ENCODE assay signal across 26 cellular contexts in the genomic region with DNA sequence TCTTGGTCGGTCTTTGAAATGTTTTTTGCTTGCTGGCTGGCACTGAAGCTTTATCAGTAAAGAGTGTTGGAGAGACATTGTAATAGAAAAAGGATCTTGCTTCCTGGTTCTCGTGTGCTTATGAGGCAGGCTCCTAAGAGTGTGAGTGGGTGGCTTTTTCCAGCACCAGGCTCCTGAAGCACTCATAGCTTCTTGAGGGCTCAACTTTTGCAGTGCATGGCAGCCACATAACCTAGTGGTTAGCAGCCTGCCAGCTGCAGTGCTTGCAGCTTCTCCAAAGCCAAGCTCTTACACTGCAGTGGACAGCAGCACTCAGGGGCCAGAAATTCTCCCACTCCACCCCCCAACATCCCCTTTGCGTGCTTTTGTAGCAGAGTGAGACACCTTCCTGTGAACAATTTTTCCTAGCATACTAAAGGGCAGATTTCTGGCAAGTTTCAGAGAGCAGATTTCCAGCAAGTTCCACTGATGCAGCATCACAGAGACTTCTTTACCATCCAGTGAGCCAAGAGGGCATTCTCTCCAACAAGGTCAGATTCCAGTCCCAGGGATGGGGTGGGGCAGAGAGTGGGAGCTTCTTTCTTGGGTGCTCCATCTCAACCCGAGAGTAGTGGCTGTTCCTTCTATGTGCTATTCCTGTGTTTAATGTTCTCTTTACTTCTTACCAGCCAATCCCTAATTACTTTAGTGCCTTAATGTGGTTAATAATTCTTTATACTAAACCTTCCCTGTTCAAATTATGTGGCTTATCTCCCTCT. TPM values are rescaled to one million over a fixed set of nuclear protein-coding genes. Genes with fewer than 3 reads are reported as not detected.
A peak's percentile ranks its signal among the peaks of the same experiment; 100 is the strongest.
DNase-seq lines count a peak whose midpoint lies in the region; ATAC-seq and TF ChIP-seq lines count a peak whose summit lies in the region.
"Had no signal": no experiment of that assay in that cellular context is flagged by ENCODE, and none has a peak within 500 bp of the region (broad histone marks: within the 10 kb centered on the region; RNA-seq: fewer than 3 reads in every experiment).

No MANE protein-coding gene starts in this region.

- no peaks in the 10 kb centered on the region for H3K36me3 Mint-ChIP-seq in GM23338 (ENCODE audit: low read depth)
- no peaks in the 10 kb centered on the region for H3K36me3 Mint-ChIP-seq in WTC11
- H3K36me3 Mint-ChIP-seq: T-cell had no signal

- intact Hi-C loops in testis (cut with DNase I; ENCODE audit: low total_unique reads), result no loop called here
- intact Hi-C loops in uterus (cut with DNase I; ENCODE audit: low total_unique reads), result no loop called here

- no peaks in the 10 kb centered on the region for H3K9me2 ChIP-seq in GM23338 (ENCODE audit: insufficient read depth)

- H3K9me3 Mint-ChIP-seq in GM23338, result no peaks in the 10 kb centered on the region
- no peaks in the 10 kb centered on the region for H3K9me3 Mint-ChIP-seq in WTC11
- H3K9me3 Mint-ChIP-seq: activated naive CD8-positive, alpha-beta T cell treated with anti-CD3 and anti-CD28 coated beads, Interleukin-2, amount 50 U/mL, for 24 hours; CD4-positive, alpha-beta T cell; nephron; T-cell had no signal

- ATAC-seq in GM23338 (peak; percentile 40; the same call in 2 of the 3 replicates), WTC11 (peak; percentile 30; the same call in 1 of the 2 replicates), lung (ENCODE audit: insufficient read depth, low FRiP score) (peak; percentile 90)
- ATAC-seq: activated naive CD8-positive, alpha-beta T cell treated with anti-CD3 and anti-CD28 coated beads, Interleukin-2, amount 50 U/mL, for 24 hours; K562; left cardiac atrium; sciatic nerve; T-cell had no signal

- H3K27me3 ChIP-seq in GM23338 (ENCODE audit: insufficient read depth) (no peaks in the 10 kb centered on the region), lung (ENCODE audit: control insufficient read depth, insufficient read depth) (no peaks in the 10 kb centered on the region), stomach smooth muscle (ENCODE audit: control insufficient read depth in 1 of 2, insufficient read depth in 2 of 2, low read length in 2 of 2) (no peaks in the 10 kb centered on the region), testis (no peaks in the 10 kb centered on the region), uterus (no peaks in the 10 kb centered on the region)
- H3K27me3 ChIP-seq: SJSA1, vagina had no signal

- H3K9ac ChIP-seq in stomach smooth muscle (ENCODE audit: low read length in 2 of 2), result no peak overlapping the region
- H3K9ac ChIP-seq: parathyroid adenoma had no signal

- WGBS in lung, 2 donors, result 60 to 78% methylated on average over 4 of the region's 4 CpGs
- 59 to 65% methylated on average over 4 of the region's 4 CpGs for whole genome bisulfite sequencing in testis, 2 donors

- peaks cover 11% of the 10 kb centered on the region; the same call in 1 of the 2 replicates for H3K4me1 ChIP-seq in GM23338 (ENCODE audit: insufficient read depth)
- H3K4me1 ChIP-seq in lung (ENCODE audit: control insufficient read depth in 2 of 2, insufficient read depth in 2 of 2, low read length in 2 of 2), result no peaks in the 10 kb centered on the region
- H3K4me1 ChIP-seq in stomach smooth muscle (ENCODE audit: control insufficient read depth, insufficient read depth, low read length), result peaks cover 8% of the 10 kb centered on the region
- H3K4me1 ChIP-seq in testis, result no peaks in the 10 kb centered on the region
- H3K4me1 ChIP-seq in uterus, result no peaks in the 10 kb centered on the region
- H3K4me1 ChIP-seq: parathyroid adenoma, SJSA1, vagina had no signal

- CTCF ChIA-PET in WTC11 (lab: Charles Lee), result interaction anchor here (0.7 kb wide), 1 partner anchor 157 kb away, joined by 4 read pairs; no protein-coding TSS in a partner anchor

- no peaks in the 10 kb centered on the region for H3K27me3 Mint-ChIP-seq in GM23338 (ENCODE audit: insufficient read depth, low read depth, poor library complexity)
- H3K27me3 Mint-ChIP-seq in WTC11 (ENCODE audit: low read depth), result no peaks in the 10 kb centered on the region
- H3K27me3 Mint-ChIP-seq: activated naive CD8-positive, alpha-beta T cell treated with anti-CD3 and anti-CD28 coated beads, Interleukin-2, amount 50 U/mL, for 24 hours had no signal

- H2AFZ ChIP-seq in GM23338, result peak overlapping the region; percentile 76
- H2AFZ ChIP-seq: parathyroid adenoma had no signal

- peaks cover 9% of the 10 kb centered on the region; the same call in 2 of the 3 replicates for H3K4me1 Mint-ChIP-seq in GM23338
- H3K4me1 Mint-ChIP-seq in WTC11, result peaks cover 15% of the 10 kb centered on the region
- H3K4me1 Mint-ChIP-seq: activated naive CD8-positive, alpha-beta T cell treated with anti-CD3 and anti-CD28 coated beads, Interleukin-2, amount 50 U/mL, for 24 hours; nephron; T-cell had no signal

- H4K20me1 ChIP-seq in GM23338 (replicated peaks; ENCODE audit: insufficient read depth), result no peaks in the 10 kb centered on the region

- no peak overlapping the region for H3K4me3 Mint-ChIP-seq in GM23338
- H3K4me3 Mint-ChIP-seq in WTC11, result no peak overlapping the region
- H3K4me3 Mint-ChIP-seq: activated naive CD8-positive, alpha-beta T cell treated with anti-CD3 and anti-CD28 coated beads, Interleukin-2, amount 50 U/mL, for 24 hours; CD4-positive, alpha-beta T cell; nephron; T-cell had no signal

- H3K79me2 ChIP-seq in GM23338 (replicated peaks; ENCODE audit: insufficient read depth), result no peaks in the 10 kb centered on the region
- H3K79me2 ChIP-seq: parathyroid adenoma had no signal

- H3K4me3 ChIP-seq in GM23338 (no peak overlapping the region), lung (no peak overlapping the region), stomach smooth muscle (ENCODE audit: low read length in 2 of 2) (no peak overlapping the region), testis (no peak overlapping the region), uterus (no peak overlapping the region)
- H3K4me3 ChIP-seq: K562, SJSA1, vagina had no signal

- no peaks in the 10 kb centered on the region for H3K36me3 ChIP-seq in GM23338 (ENCODE audit: insufficient read depth)
- no peaks in the 10 kb centered on the region for H3K36me3 ChIP-seq in lung (ENCODE audit: control insufficient read depth in 2 of 2, insufficient read depth in 2 of 2, low read length in 2 of 2)
- no peaks in the 10 kb centered on the region for H3K36me3 ChIP-seq in stomach smooth muscle (ENCODE audit: control insufficient read depth in 2 of 2, insufficient read depth in 2 of 2, low read length in 2 of 2)
- H3K36me3 ChIP-seq in testis (ENCODE audit: low read depth, missing control alignments), result no peaks in the 10 kb centered on the region
- no peaks in the 10 kb centered on the region for H3K36me3 ChIP-seq in uterus
- H3K36me3 ChIP-seq: SJSA1, vagina had no signal

- TF ChIP-seq POLR2A in testis (IDR thresholded peaks at IDR 0.05), result no peak
- no peak for TF ChIP-seq POLR2A in uterus (IDR thresholded peaks at IDR 0.05)

- no peaks in the 10 kb centered on the region for H3F3A ChIP-seq in GM23338 (replicated peaks; ENCODE audit: low read depth)

- no peak overlapping the region for H3K4me2 ChIP-seq in GM23338

- H3K27ac Mint-ChIP-seq in GM23338, result no peak overlapping the region
- H3K27ac Mint-ChIP-seq in WTC11, result no peak overlapping the region
- H3K27ac Mint-ChIP-seq: activated naive CD8-positive, alpha-beta T cell treated with anti-CD3 and anti-CD28 coated beads, Interleukin-2, amount 50 U/mL, for 24 hours; CD4-positive, alpha-beta T cell; nephron; T-cell had no signal

- H3K9me3 ChIP-seq in lung (ENCODE audit: control insufficient read depth in 2 of 2, insufficient read depth in 1 of 2, low read length in 1 of 2), result no peaks in the 10 kb centered on the region
- no peaks in the 10 kb centered on the region for H3K9me3 ChIP-seq in stomach smooth muscle (ENCODE audit: control insufficient read depth in 2 of 2, low read length in 2 of 2)
- H3K9me3 ChIP-seq in testis, result no peaks in the 10 kb centered on the region
- H3K9me3 ChIP-seq in uterus, result no peaks in the 10 kb centered on the region
- H3K9me3 ChIP-seq: SJSA1, vagina had no signal

- TF ChIP-seq CTCF in GM23338 (conservative IDR thresholded peaks at IDR 0.05; ENCODE audit: low read depth in 2 of 2) (no peak), WTC11 (IDR thresholded peaks at IDR 0.05) (no peak), lung (IDR thresholded peaks at IDR 0.05; ENCODE audit: control extremely low read depth, extremely low read depth) (no peak), testis (IDR thresholded peaks at IDR 0.05) (no peak), uterus (IDR thresholded peaks at IDR 0.05) (no peak)

- no peak overlapping the region for H3K27ac ChIP-seq in GM23338 (ENCODE audit: low read depth)
- peak overlapping the region in 1 of 2 donors; percentile 15 for H3K27ac ChIP-seq in lung (ENCODE audit: low read depth in 1 of 2, low read length in 1 of 2)
- H3K27ac ChIP-seq in stomach smooth muscle (ENCODE audit: low read length), result peak overlapping the region; percentile 31
- no peak overlapping the region for H3K27ac ChIP-seq in testis
- H3K27ac ChIP-seq in uterus, result no peak overlapping the region
- H3K27ac ChIP-seq: epithelial cell of prostate, parathyroid adenoma, SJSA1, vagina had no signal

- DNase-seq in GM23338 (ENCODE audit: low spot score) (peak; percentile 8), WTC11 (ENCODE audit: low spot score) (no peak), lung (ENCODE audit: low spot score) (peak; percentile 62), testis (no peak), uterus (no peak)
- no peak for DNase-seq in stimulated activated CD8-positive, alpha-beta memory T cell treated with anti-CD3 and anti-CD28 coated beads, Interleukin-4, amount 100 ng/mL, for 48 hours
- DNase-seq: activated CD4-positive, alpha-beta T cell treated with anti-CD3 and anti-CD28 coated beads for 1 hour; activated CD8-positive, alpha-beta memory T cell treated with anti-CD3 and anti-CD28 coated beads for 24 hours; activated gamma-delta T cell; activated naive CD8-positive, alpha-beta T cell treated with anti-CD3 and anti-CD28 coated beads, Interleukin-2, amount 50 U/mL, for 24 hours; activated T-cell treated with anti-CD3 and anti-CD28 coated beads, Interleukin-2, amount 50 U/mL, for 1 hour; CD4-positive, alpha-beta T cell; effector CD4-positive, alpha-beta T cell; left cardiac atrium; NCI-H1105 treated with DMSO at 0.1 percent for 48 hours; NCI-H2081 treated with DMSO at 0.1 percent for 48 hours; NCI-H524 treated with DMSO at 0.1 percent for 48 hours; T-cell had no signal

- POLR2A ChIA-PET in WTC11 (lab: Charles Lee), result interaction anchor here (0.9 kb wide), 1 partner anchor 15 kb away, joined by 4 read pairs; no protein-coding TSS in a partner anchor

TF ChIP-seq in WTC11, 78 proteins besides CTCF, POLR2A, EP300 and RAD21 (continues in another document):
- TF ChIP-seq ZNF317 (CRISPR knock-in tag; IDR thresholded peaks at IDR 0.05; ENCODE audit: borderline replicate concordance, low read depth), result no peak
- TF ChIP-seq ZNF416 (CRISPR knock-in tag; IDR thresholded peaks at IDR 0.05), result no peak
- no peak for TF ChIP-seq CREM (CRISPR knock-in tag; IDR thresholded peaks at IDR 0.05)

RNA-seq across cellular contexts. Expression of a gene that starts 15.8 kb away (rescaled TPM):
- total RNA-seq in GM23338 (2014; rRNA removed; shearing (Covaris generic)), result 16.9 and 17.3 TPM in 2 replicates
- 7.3 and 9.4 TPM in 2 replicates for polyA plus RNA-seq in GM23338 (2016; fragmentation: Nextera tagmentation; extraction: Ambion mirVana)
- 12.8 to 15.3 TPM (median 14.1 TPM) in 3 replicates for total RNA-seq in WTC11 (2021)
- 10 to 100 TPM; 34.8 to 45.5 TPM for total RNA-seq in lung
- polyA plus RNA-seq in lung, result 10 to 100 TPM; 12.3 to 22.1 TPM
- 10 to 100 TPM; 24.8 to 33.0 TPM for total RNA-seq in testis
- 14.7 TPM for polyA plus RNA-seq in testis (ENCODE audit: insufficient read depth, low read depth, low replicate concordance)
- total RNA-seq in uterus, result 10 to 100 TPM; 13.5 to 43.5 (median 16.6) TPM

Comparison
In these comparisons a context has a peak if more than half of its experiments do, and no peak if none do; other contexts are left out.
1. ATAC-seq: peak in every context shown above with its lines; median percentile 90 in lung; 40 in GM23338; 30 in WTC11.
2. DNase-seq: peak in GM23338 (single experiment) and lung (single experiment); none in WTC11 (single experiment), testis (single experiment), uterus (0 of 2) and stimulated activated CD8-positive, alpha-beta memory T cell treated with anti-CD3 and anti-CD28 coated beads, Interleukin-4, amount 100 ng/mL, for 48 hours (single experiment).